Comparison of ENCODE assay signal across 13 cellular contexts in the genomic region with DNA sequence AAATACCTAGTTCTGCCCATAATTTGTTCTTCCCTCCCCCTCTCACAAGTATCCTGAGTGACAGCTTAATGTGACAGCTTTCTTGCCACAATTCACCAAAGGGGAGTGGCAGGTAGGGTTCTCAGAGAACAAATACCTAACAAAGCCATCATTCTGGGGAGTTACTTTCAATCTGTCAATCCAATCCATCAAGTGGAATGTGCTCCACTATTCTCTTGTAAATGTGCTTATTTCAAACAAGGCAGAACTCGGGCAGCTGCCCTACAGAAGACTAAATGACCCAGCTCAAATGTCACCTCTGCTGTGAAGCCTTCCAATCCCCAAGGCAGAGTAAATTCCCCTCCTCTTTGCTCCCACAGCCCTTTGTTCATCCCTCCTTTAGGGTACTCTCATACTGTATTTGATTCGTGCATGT. TPM values are rescaled to one million over a fixed set of nuclear protein-coding genes. Genes with fewer than 3 reads are reported as not detected.
A peak's percentile ranks its signal among the peaks of the same experiment; 100 is the strongest.
DNase-seq lines count a peak whose midpoint lies in the region; TF ChIP-seq lines count a peak whose summit lies in the region.
"Had no signal": no experiment of that assay in that cellular context is flagged by ENCODE, and none has a peak within 500 bp of the region (broad histone marks: within the 10 kb centered on the region; RNA-seq: fewer than 3 reads in every experiment).

No MANE protein-coding gene starts in this region.

- peak overlapping the region; percentile 70 for H3K4me3 Mint-ChIP-seq in glutamatergic neuron (ENCODE audit: unreplicated experiment)
- H3K4me3 Mint-ChIP-seq in progenitor cell of endocrine pancreas (ENCODE audit: low read depth), result no peak overlapping the region
- H3K4me3 Mint-ChIP-seq: activated naive CD8-positive, alpha-beta T cell; CD8-positive, alpha-beta memory T cell; mesothelial cell of epicardium had no signal

- H3K9me3 Mint-ChIP-seq in glutamatergic neuron (ENCODE audit: unreplicated experiment) (no peaks in the 10 kb centered on the region), progenitor cell of endocrine pancreas (ENCODE audit: low read depth) (no peaks in the 10 kb centered on the region)
- H3K9me3 Mint-ChIP-seq: CD8-positive, alpha-beta memory T cell; mesothelial cell of epicardium had no signal

- DNase-seq in HuH-7 (ENCODE audit: low spot score) (peak; percentile 28), NCI-H526 (lab: John Stamatoyannopoulos, UW) (peak; percentile 46 to 55), glutamatergic neuron (no peak), progenitor cell of endocrine pancreas (ENCODE audit: low spot score, unreplicated experiment) (no peak), GM19240 (ENCODE audit: insufficient read length, low spot score) (no peak), midbrain (lab: John Stamatoyannopoulos, UW) (no peak), amniotic stem cell (lab: John Stamatoyannopoulos, UW) (no peak), NCI-H2171 (lab: John Stamatoyannopoulos, UW) (no peak)
- DNase-seq: CD8-positive, alpha-beta memory T cell; effector CD4-positive, alpha-beta T cell; OCI-M1 had no signal

- TF ChIP-seq CTCF in glutamatergic neuron (IDR thresholded peaks at IDR 0.05; ENCODE audit: partially characterized antibody, unreplicated experiment), result no peak
- no peak for TF ChIP-seq CTCF in progenitor cell of endocrine pancreas (IDR thresholded peaks at IDR 0.05; ENCODE audit: unreplicated experiment)

- H3K4me1 Mint-ChIP-seq in glutamatergic neuron (ENCODE audit: low read depth, unreplicated experiment) (peaks cover 35% of the 10 kb centered on the region), progenitor cell of endocrine pancreas (ENCODE audit: low read depth) (peaks cover 33% of the 10 kb centered on the region)
- H3K4me1 Mint-ChIP-seq: CD8-positive, alpha-beta memory T cell had no signal

- peaks cover 3% of the 10 kb centered on the region for H3K27me3 Mint-ChIP-seq in glutamatergic neuron (ENCODE audit: unreplicated experiment)
- H3K27me3 Mint-ChIP-seq in progenitor cell of endocrine pancreas, result no peaks in the 10 kb centered on the region

- H3K27ac Mint-ChIP-seq in glutamatergic neuron (ENCODE audit: unreplicated experiment), result peak overlapping the region; percentile 71
- peak overlapping the region; percentile 65 for H3K27ac Mint-ChIP-seq in progenitor cell of endocrine pancreas
- H3K27ac Mint-ChIP-seq: activated naive CD8-positive, alpha-beta T cell; CD8-positive, alpha-beta memory T cell had no signal

- H3K36me3 Mint-ChIP-seq in glutamatergic neuron (ENCODE audit: unreplicated experiment) (no peaks in the 10 kb centered on the region), progenitor cell of endocrine pancreas (ENCODE audit: insufficient read depth) (peaks cover 5% of the 10 kb centered on the region)
- H3K36me3 Mint-ChIP-seq: activated naive CD8-positive, alpha-beta T cell; CD8-positive, alpha-beta memory T cell; mesothelial cell of epicardium had no signal

RNA-seq across cellular contexts. Expression of a gene that starts 27.8 kb away (rescaled TPM):
- total RNA-seq in glutamatergic neuron (ENCODE audit: unreplicated experiment) (87.1 TPM), progenitor cell of endocrine pancreas (138 and 154 TPM in 2 replicates)

Comparison
In these comparisons a context has a peak if more than half of its experiments do, and no peak if none do; other contexts are left out.
1. DNase-seq: peak in HuH-7 (single experiment) and NCI-H526 (2 of 2); none in glutamatergic neuron (single experiment), progenitor cell of endocrine pancreas (single experiment), GM19240 (single experiment), midbrain (single experiment), amniotic stem cell (single experiment) and NCI-H2171 (single experiment).